Comparison of ENCODE assay signal across 14 cellular contexts in genomic region chr12:26162905-26163304, GRCh38. TPM values are rescaled to one million over a fixed set of nuclear protein-coding genes. Genes with fewer than 3 reads are reported as not detected.
DNase-seq lines count a peak whose midpoint lies in the region; ATAC-seq and TF ChIP-seq lines count a peak whose summit lies in the region.
"Had no signal": no experiment of that assay in that cellular context is flagged by ENCODE, and none has a peak within 500 bp of the region (broad histone marks: within the 10 kb centered on the region; RNA-seq: fewer than 3 reads in every experiment).

No MANE protein-coding gene starts in this region.

- no peaks in the 10 kb centered on the region for H3K79me2 ChIP-seq in OCI-LY3 (ENCODE audit: low read length)

- H3K27me3 ChIP-seq in OCI-LY3 (ENCODE audit: low read depth, low read length) (peaks cover 18% of the 10 kb centered on the region), right lobe of liver (no peaks in the 10 kb centered on the region)

- H3K36me3 ChIP-seq in OCI-LY3 (replicated peaks; ENCODE audit: low read depth, low read length) (no peaks in the 10 kb centered on the region), right lobe of liver (no peaks in the 10 kb centered on the region)

- CTCF ChIA-PET in RWPE1 (lab: Yijun Ruan, JAX) = no interaction called here

- intact Hi-C loops in right lobe of liver (cut with DNase I) = no loop called here

- no peak for DNase-seq in stimulated activated CD4-positive, alpha-beta T cell treated with anti-CD3 and anti-CD28 coated beads, Interleukin-2, amount 100 ng/mL, for 48 hours
- DNase-seq in NCI-H2029 treated with DMSO at 0.1 percent for 48 hours (lab: John Stamatoyannopoulos, UW) = no peak
- DNase-seq in right lobe of liver = no peak
- no peak for DNase-seq in RWPE1 (ENCODE audit: low spot score)
- DNase-seq: activated CD8-positive, alpha-beta memory T cell treated with anti-CD3 and anti-CD28 coated beads for 24 hours; NCI-H2081 treated with DMSO at 0.1 percent for 48 hours; T-helper 2 cell had no signal

- no peaks in the 10 kb centered on the region for H4K20me1 ChIP-seq in OCI-LY3 (ENCODE audit: insufficient read depth, low read length)

- H3K27ac ChIP-seq in OCI-LY3 (ENCODE audit: low read length) = no peak overlapping the region
- no peak overlapping the region for H3K27ac ChIP-seq in right lobe of liver
- no peak overlapping the region for H3K27ac ChIP-seq in RWPE1
- H3K27ac ChIP-seq: KMS-11 had no signal

- H3K9me3 ChIP-seq in OCI-LY3 (ENCODE audit: insufficient read depth, low read length) (no peaks in the 10 kb centered on the region), right lobe of liver (no peaks in the 10 kb centered on the region)

- H3K4me3 ChIP-seq in OCI-LY3 (ENCODE audit: low read length) (no peak overlapping the region), right lobe of liver (no peak overlapping the region)

- TF ChIP-seq POLR2A in right lobe of liver (IDR thresholded peaks at IDR 0.05) = no peak

- POLR2A ChIA-PET in RWPE1 (lab: Yijun Ruan, JAX; ENCODE audit: low non-redundant PET) = no interaction called here

- H3K4me1 ChIP-seq in OCI-LY3 (ENCODE audit: low read length) = peaks cover 39% of the 10 kb centered on the region
- H3K4me1 ChIP-seq in right lobe of liver = no peaks in the 10 kb centered on the region

- ATAC-seq in GM18520 (IDR thresholded peaks at IDR 0.05; ENCODE audit: unreplicated experiment) = peak; percentile 78
- peak; percentile 91 for ATAC-seq in GM21515 (IDR thresholded peaks at IDR 0.05; ENCODE audit: unreplicated experiment)
- ATAC-seq in HG03025 (IDR thresholded peaks at IDR 0.05; ENCODE audit: low FRiP score, unreplicated experiment) = peak; percentile 78
- ATAC-seq in right lobe of liver = no peak
- ATAC-seq: HCT116, Panc1 had no signal

- WGBS in right lobe of liver (ENCODE audit: insufficient coverage, low coverage, low lambda C conversion rate, missing lambda C conversion rate) = 71% methylated on average over 4 of the region's 4 CpGs

- H2AFZ ChIP-seq in OCI-LY3 (ENCODE audit: low read depth, low read length) = no peak overlapping the region

- H3K4me2 ChIP-seq in OCI-LY3 (ENCODE audit: low read length) = peak overlapping the region; percentile 22
- H3K4me2 ChIP-seq: KMS-11 had no signal

- no peak overlapping the region for H3K9ac ChIP-seq in OCI-LY3 (ENCODE audit: low read length)
- H3K9ac ChIP-seq: KMS-11 had no signal

- no peak for TF ChIP-seq CTCF in OCI-LY3 (IDR thresholded peaks at IDR 0.05; ENCODE audit: low read depth, low read length)
- no peak for TF ChIP-seq CTCF in right lobe of liver (IDR thresholded peaks at IDR 0.05)
- TF ChIP-seq CTCF in RWPE1 (conservative IDR thresholded peaks at IDR 0.05; ENCODE audit: low read depth) = no peak

RNA-seq across cellular contexts. Expression of gene SSPN, which starts 32.5 kb away (rescaled TPM):
- 1 to 10 TPM in 1 of 6 experiments, under 1 TPM in 5; 0.18 to 1.2 (median 0.54) TPM for total RNA-seq in right lobe of liver

RNA-seq across cellular contexts. Expression of gene BHLHE41, which starts 38.1 kb away (rescaled TPM):
- 1 to 10 TPM in 2 of 6 experiments, under 1 TPM in 4; 0.43 to 1.3 (median 0.84) TPM for total RNA-seq in right lobe of liver

Comparison
In these comparisons a context has a peak if more than half of its experiments do, and no peak if none do; other contexts are left out.
1. ATAC-seq: peak in GM18520 (single experiment), GM21515 (single experiment) and HG03025 (single experiment); none in right lobe of liver (0 of 4).